1 cellular context compared by ENCODE assay signal in the genomic region with DNA sequence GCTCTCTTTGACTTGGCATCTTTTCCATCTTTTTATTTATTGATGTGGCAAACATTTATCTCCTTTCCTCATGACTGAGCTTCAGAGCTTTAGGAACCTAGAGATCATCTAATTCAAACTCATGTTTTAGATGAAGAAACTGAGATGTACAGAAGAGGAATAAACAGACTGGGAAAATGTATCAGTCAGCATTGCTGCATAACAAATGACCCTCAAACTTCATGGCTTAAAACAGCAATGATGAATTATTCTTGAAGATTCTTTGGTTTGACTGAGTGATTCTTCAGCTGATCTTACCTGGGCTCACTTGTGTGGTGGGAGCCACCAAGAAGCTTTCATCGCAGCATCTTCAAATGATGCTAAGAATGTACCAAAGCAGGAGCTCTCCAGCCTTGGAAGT.
TF ChIP-seq lines count a peak whose summit lies in the region.

No MANE protein-coding gene starts in this region.

TF ChIP-seq in HepG2, 621 proteins besides CTCF, POLR2A, EP300 and RAD21:
- TF ChIP-seq ZNF740 (CRISPR knock-in tag; IDR thresholded peaks at IDR 0.05) (no peak), MNT (IDR thresholded peaks at IDR 0.05) (no peak), REPIN1 (CRISPR knock-in tag; IDR thresholded peaks at IDR 0.05; ENCODE audit: borderline replicate concordance, low read depth) (no peak), ZNF430 (CRISPR knock-in tag; IDR thresholded peaks at IDR 0.05) (no peak), ZSCAN21 (CRISPR knock-in tag; IDR thresholded peaks at IDR 0.05; ENCODE audit: borderline replicate concordance) (no peak), ZNF30 (CRISPR knock-in tag; IDR thresholded peaks at IDR 0.05) (0 out of 2 replicates have a peak, but pooled peaks have one; percentile 18), FOXP1 (IDR thresholded peaks at IDR 0.05) (no peak), FOXP1 (CRISPR knock-in tag; IDR thresholded peaks at IDR 0.05) (no peak), RBAK (CRISPR knock-in tag; IDR thresholded peaks at IDR 0.05) (peak; percentile 94), JDP2 (CRISPR knock-in tag; IDR thresholded peaks at IDR 0.05; ENCODE audit: borderline replicate concordance) (no peak), MAFK (conservative IDR thresholded peaks at IDR 0.05 in 1 of 2, IDR thresholded peaks at IDR 0.05 in 1 of 2; ENCODE audit: low read length in 2 of 2) (peak; percentile 13 to 33; a peak in 1 of 4 replicates), RARG (CRISPR knock-in tag; IDR thresholded peaks at IDR 0.05; ENCODE audit: low read depth) (no peak), FOXK1 (CRISPR knock-in tag; IDR thresholded peaks at IDR 0.05; ENCODE audit: borderline replicate concordance, low read depth) (no peak), ZBTB10 (CRISPR knock-in tag; IDR thresholded peaks at IDR 0.05; ENCODE audit: borderline replicate concordance) (no peak), ZNF562 (CRISPR knock-in tag; IDR thresholded peaks at IDR 0.05; ENCODE audit: borderline replicate concordance) (no peak), ZNF256 (CRISPR knock-in tag; conservative IDR thresholded peaks at IDR 0.05) (no peak)
- TF ChIP-seq, protein P1, sequence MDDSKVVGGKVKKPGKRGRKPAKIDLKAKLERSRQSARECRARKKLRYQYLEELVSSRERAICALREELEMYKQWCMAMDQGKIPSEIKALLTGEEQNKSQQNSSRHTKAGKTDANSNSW (CRISPR knock-in tag; IDR thresholded peaks at IDR 0.05; ENCODE audit: borderline replicate concordance) = no peak
